In genomic region chr1:9228589-9228988, GRCh38 we compare ENCODE assay signal across 23 cellular contexts. TPM values are rescaled to one million over a fixed set of nuclear protein-coding genes. Genes with fewer than 3 reads are reported as not detected.
DNase-seq lines count a peak whose midpoint lies in the region; ATAC-seq, FAIRE-seq and TF ChIP-seq lines count a peak whose summit lies in the region.
"Had no signal": no experiment of that assay in that cellular context is flagged by ENCODE, and none has a peak within 500 bp of the region (broad histone marks: within the 10 kb centered on the region; RNA-seq: fewer than 3 reads in every experiment).

No MANE protein-coding gene starts in this region.

- WGBS in GM12878 (ENCODE audit: insufficient coverage, insufficient replicate concordance, low lambda C conversion rate, missing lambda C conversion rate): 55% methylated on average over 5 of the region's 5 CpGs

- no peaks in the 10 kb centered on the region for H3K36me3 Mint-ChIP-seq in activated T-cell treated with anti-CD3 and anti-CD28 coated beads, Interleukin-2, amount 50 U/mL, for 72 hours (ENCODE audit: insufficient read depth in 2 of 2)
- no peaks in the 10 kb centered on the region for H3K36me3 Mint-ChIP-seq in HFFc6 (ENCODE audit: low read depth)
- H3K36me3 Mint-ChIP-seq: activated naive CD8-positive, alpha-beta T cell; CD14-positive monocyte; neural progenitor cell; T-cell had no signal

- intact Hi-C loops in GM12878 (cut with micrococcal nuclease; ENCODE audit: unreplicated experiment): no loop called here

- RAD21 ChIA-PET in GM12878 (lab: Charles Lee; ENCODE audit: unreplicated experiment): no interaction called here

- H3K9me3 Mint-ChIP-seq in activated T-cell treated with anti-CD3 and anti-CD28 coated beads, Interleukin-2, amount 50 U/mL, for 72 hours: no peaks in the 10 kb centered on the region
- no peaks in the 10 kb centered on the region for H3K9me3 Mint-ChIP-seq in HFFc6
- H3K9me3 Mint-ChIP-seq: stimulated activated naive CD8-positive, alpha-beta T cell treated with anti-CD3 and anti-CD28 coated beads, Interleukin-15, Interleukin-2, amounts not matched to agents 100 ng/mL and 50 ng/mL, for 24 hours; T-cell had no signal

- FAIRE-seq in GM12878 (lab: Jason Lieb, UNC) (no peak), H54 (lab: Jason Lieb, UNC) (no peak)
- FAIRE-seq: frontal cortex had no signal

- POLR2A ChIA-PET in GM12878 (lab: Charles Lee): no interaction called here

- peaks cover 40% of the 10 kb centered on the region for H3K4me1 Mint-ChIP-seq in activated T-cell treated with anti-CD3 and anti-CD28 coated beads, Interleukin-2, amount 50 U/mL, for 72 hours (ENCODE audit: low read depth)
- peaks cover 41% of the 10 kb centered on the region for H3K4me1 Mint-ChIP-seq in HFFc6 (ENCODE audit: low read depth)
- H3K4me1 Mint-ChIP-seq: T-cell had no signal

- no peak for TF ChIP-seq EP300 in GM12878 (IDR thresholded peaks at IDR 0.05; ENCODE audit: borderline replicate concordance in 1 of 2, control insufficient read depth in 1 of 2, low read depth in 2 of 2, low read length in 2 of 2)

- SMC1A ChIA-PET in GM12878 (lab: Charles Lee; ENCODE audit: uncharacterized antibody, unreplicated experiment): no interaction called here

- no peaks in the 10 kb centered on the region for H3K36me3 ChIP-seq in GM12878 (ENCODE audit: control insufficient read depth in 2 of 2, insufficient read depth in 2 of 2, low read length in 1 of 2)
- H3K36me3 ChIP-seq: neural progenitor cell, tibial artery had no signal

- no TSS peak for BruUV-seq in GM12878 (replicated peaks; lab: Mats Ljungman, UMichigan)

- peak; percentile 65 to 74 for ATAC-seq in activated T-cell treated with anti-CD3 and anti-CD28 coated beads, Interleukin-2, amount 50 U/mL, for 72 hours (replicated peaks in 1 of 2)
- peak; percentile 39 for ATAC-seq in GM12878
- ATAC-seq: body of pancreas, T-cell had no signal

- no peak overlapping the region for H3K27ac Mint-ChIP-seq in activated T-cell treated with anti-CD3 and anti-CD28 coated beads, Interleukin-2, amount 50 U/mL, for 72 hours
- H3K27ac Mint-ChIP-seq in HFFc6: no peak overlapping the region
- H3K27ac Mint-ChIP-seq: activated naive CD8-positive, alpha-beta T cell; neural progenitor cell; stimulated activated naive CD8-positive, alpha-beta T cell treated with anti-CD3 and anti-CD28 coated beads, Interleukin-15, Interleukin-2, amounts not matched to agents 100 ng/mL and 50 ng/mL, for 24 hours; T-cell had no signal

- DNase-seq in activated T-cell treated with anti-CD3 and anti-CD28 coated beads, Interleukin-2, amount 50 U/mL, for 72 hours: no peak
- DNase-seq in activated T-cell treated with anti-CD3 and anti-CD28 coated beads for 4 hours (no peak), GF-D8 (lab: John Stamatoyannopoulos, UW) (peak; percentile 7), NOMO-1 (lab: John Stamatoyannopoulos, UW; ENCODE audit: unreplicated experiment in 2 of 2) (peak; percentile 51 to 71), GM12878 (ENCODE audit: low read depth, low spot score) (no peak), NCI-H2227 treated with DMSO at 0.1 percent for 48 hours (lab: John Stamatoyannopoulos, UW) (no peak), HFFc6 (no peak), H54 (ENCODE audit: insufficient read length, low spot score) (no peak)
- DNase-seq: body of pancreas; effector CD4-positive, alpha-beta T cell; HCEC 1CT; hippocampal formation; NCI-H1436; NCI-H2107; NCI-H510A treated with DMSO at 0.1 percent for 48 hours; Right ventricle myocardium superior; T-cell; tibial artery had no signal

- no peaks in the 10 kb centered on the region for H3K27me3 Mint-ChIP-seq in activated T-cell treated with anti-CD3 and anti-CD28 coated beads, Interleukin-2, amount 50 U/mL, for 72 hours (ENCODE audit: low read depth)
- peaks cover 1% of the 10 kb centered on the region for H3K27me3 Mint-ChIP-seq in HFFc6 (ENCODE audit: insufficient read depth)
- H3K27me3 Mint-ChIP-seq: activated naive CD8-positive, alpha-beta T cell; T-cell had no signal

- no peaks in the 10 kb centered on the region for H4K20me1 ChIP-seq in GM12878 (ENCODE audit: control insufficient read depth, insufficient read depth)

- no peak overlapping the region for H2AFZ ChIP-seq in GM12878 (ENCODE audit: control insufficient read depth, low read depth, low read length)
- H2AFZ ChIP-seq: neural progenitor cell had no signal

- peaks cover 9% of the 10 kb centered on the region for H3K4me1 ChIP-seq in GM12878 (ENCODE audit: control insufficient read depth, insufficient read depth, low read length)

- TF ChIP-seq CTCF in GM12878 (IDR thresholded peaks at IDR 0.05 in 2 of 3, conservative IDR thresholded peaks at IDR 0.05 in 1 of 3; ENCODE audit: control insufficient read depth in 2 of 3, extremely low read depth in 1 of 3, insufficient read depth in 1 of 3, low read depth in 3 of 3, low read length in 3 of 3) (no peak), HFFc6 (IDR thresholded peaks at IDR 0.05) (no peak)

- H3K79me2 ChIP-seq in GM12878 (ENCODE audit: control insufficient read depth, insufficient read depth, low read length): no peaks in the 10 kb centered on the region

- CTCF ChIA-PET in GM12878 (lab: Yijun Ruan, JAX): no interaction called here

- H3K9me3 ChIP-seq in GM12878 (replicated peaks; ENCODE audit: control insufficient read depth, insufficient read depth, low read length): peaks cover 3% of the 10 kb centered on the region
- H3K9me3 ChIP-seq: body of pancreas, tibial artery had no signal

- H3K4me3 Mint-ChIP-seq in activated T-cell treated with anti-CD3 and anti-CD28 coated beads, Interleukin-2, amount 50 U/mL, for 72 hours: no peak overlapping the region
- no peak overlapping the region for H3K4me3 Mint-ChIP-seq in HFFc6
- H3K4me3 Mint-ChIP-seq: activated naive CD8-positive, alpha-beta T cell; neural progenitor cell; stimulated activated naive CD8-positive, alpha-beta T cell treated with anti-CD3 and anti-CD28 coated beads, Interleukin-15, Interleukin-2, amounts not matched to agents 100 ng/mL and 50 ng/mL, for 24 hours; T-cell had no signal

- no peak overlapping the region for H3K27ac ChIP-seq in GM12878 (ENCODE audit: control insufficient read depth, insufficient read depth)
- H3K27ac ChIP-seq: body of pancreas, neural progenitor cell, tibial artery had no signal

- no peaks in the 10 kb centered on the region for H3K27me3 ChIP-seq in GM12878 (replicated peaks in 1 of 2; ENCODE audit: control insufficient read depth in 2 of 2, insufficient read depth in 2 of 2, low read length in 1 of 2)
- H3K27me3 ChIP-seq: body of pancreas, neural progenitor cell had no signal

- no peak overlapping the region for H3K4me3 ChIP-seq in GM12878
- H3K4me3 ChIP-seq: body of pancreas, neural progenitor cell, tibial artery had no signal

- no peak for TF ChIP-seq RAD21 in GM12878 (IDR thresholded peaks at IDR 0.05; ENCODE audit: insufficient read depth, low read depth, low read length)

- in situ Hi-C loops in GM12878 (cut with MboI): no loop called here

- no peak for TF ChIP-seq POLR2A in GM12878 (IDR thresholded peaks at IDR 0.05; ENCODE audit: low read depth, low read length)
- TF ChIP-seq POLR2A in H54 (IDR thresholded peaks at IDR 0.05; ENCODE audit: low read depth, low read length): no peak

- no peak overlapping the region for H3K4me2 ChIP-seq in GM12878 (ENCODE audit: control insufficient read depth, insufficient read depth)
- H3K4me2 ChIP-seq: neural progenitor cell had no signal

- H3K9ac ChIP-seq in GM12878 (ENCODE audit: control insufficient read depth, insufficient read depth, low read length): no peak overlapping the region
- H3K9ac ChIP-seq: neural progenitor cell had no signal

TF ChIP-seq in GM12878, 131 proteins besides CTCF, POLR2A, EP300 and RAD21:
- TF ChIP-seq YBX1 (IDR thresholded peaks at IDR 0.05) (no peak), RUNX3 (IDR thresholded peaks at IDR 0.05; ENCODE audit: low read length) (0 out of 2 replicates have a peak, but pooled peaks have one; percentile 9)

RNA-seq across cellular contexts. Expression of gene H6PD, which starts 6.0 kb away (rescaled TPM):
- total RNA-seq in activated T-cell treated with anti-CD3 and anti-CD28 coated beads, Interleukin-2, amount 50 U/mL, for 72 hours: 10 to 100 TPM; 20.2 to 21.0 TPM
- 14.4 and 15.0 TPM in 2 replicates for total RNA-seq in GM12878 (2013; cell fraction: nucleolus; rRNA removed)
- total RNA-seq in GM12878 (2014; rRNA removed) (9.7 and 10.4 TPM in 2 replicates), GM12878 (2014; rRNA removed; fragmentation: Illumina TruSeq; extraction: Trizol) (8.1 and 9.4 TPM in 2 replicates), GM12878 (2021) (20.7 TPM in 2 replicates)
- polyA plus RNA-seq in GM12878 (2011; ENCODE audit: low read depth): 4.9 TPM
- polyA plus RNA-seq in GM12878 (2011; rRNA removed) (3.9 and 4.9 TPM in 2 replicates), GM12878 (2014; fragmentation: Illumina TruSeq; extraction: Trizol) (9.9 and 10.1 TPM in 2 replicates), GM12878 (2014; fragmentation: Nextera tagmentation; extraction: Ambion mirVana) (1 to 10 TPM; 1.2 to 1.4 TPM), GM12878 (2014; rRNA removed) (12.1 and 13.1 TPM in 2 replicates), GM12878 (2016; fragmentation: Nextera tagmentation; extraction: Ambion mirVana) (1 to 10 TPM; 5.9 to 6.0 TPM)
- 6.3 and 6.4 TPM in 2 replicates for polyA plus RNA-seq in GM12878 (2011; cell fraction: cytosol; rRNA removed)
- 7.7 and 10.0 TPM in 2 replicates for polyA plus RNA-seq in GM12878 (2011; cell fraction: nucleus; rRNA removed)
- polyA plus RNA-seq in GM12878 (2012): 7.3 and 7.7 TPM in 2 replicates
- polyA minus RNA-seq in GM12878 (2011; rRNA and poly(A)+ RNA removed): 4.8 and 10.9 TPM in 2 replicates
- 5.1 and 5.9 TPM in 2 replicates for polyA minus RNA-seq in GM12878 (2011; cell fraction: cytosol; rRNA and poly(A)+ RNA removed)
- polyA minus RNA-seq in GM12878 (2011; cell fraction: nucleus; rRNA and poly(A)+ RNA removed): 2.2 and 3.4 TPM in 2 replicates
- 10 to 100 TPM; 14.6 to 19.6 (median 16.1) TPM for total RNA-seq in HFFc6 (2021; fragmentation: NEBNext Ultra II Directional; extraction: Animal tissue kit (Norgen Biotek cat#: 25700))

Comparison
In these comparisons a context has a peak if more than half of its experiments do, and no peak if none do; other contexts are left out.
1. DNase-seq: peak in GF-D8 (single experiment) and NOMO-1 (2 of 2); none in activated T-cell treated with anti-CD3 and anti-CD28 coated beads, Interleukin-2, amount 50 U/mL, for 72 hours (0 of 2), activated T-cell treated with anti-CD3 and anti-CD28 coated beads for 4 hours (single experiment), GM12878 (single experiment), NCI-H2227 treated with DMSO at 0.1 percent for 48 hours (single experiment), HFFc6 (single experiment) and H54 (single experiment).